In genomic region chr10:58675321-58675720, GRCh38 we compare ENCODE assay signal across 23 cellular contexts.
"Had no signal": no experiment of that assay in that cellular context is flagged by ENCODE, and none has a peak within 500 bp of the region (broad histone marks: within the 10 kb centered on the region; RNA-seq: fewer than 3 reads in every experiment).

No MANE protein-coding gene starts in this region.

- H3K4me3 Mint-ChIP-seq: nephron; neural progenitor cell; stimulated activated effector memory CD8-positive, alpha-beta T cell treated with anti-CD3 and anti-CD28 coated beads, Interleukin-12 subunit alpha, Interleukin-12 subunit beta, amount 100 ng/mL, for 72 hours; stimulated activated naive B cell treated with anti-CD40 and anti-IgM and Interleukin-4, amounts not matched to agents 10 μg/mL and 1 μg/mL and 100 μg/mL, for 72 hours; stimulated activated naive CD8-positive, alpha-beta T cell treated with anti-CD3 and anti-CD28 coated beads, Interleukin-15, Interleukin-2, amounts not matched to agents 100 ng/mL and 50 ng/mL, for 24 hours had no signal

- H3K4me1 Mint-ChIP-seq: nephron; neural progenitor cell; stimulated activated effector memory CD8-positive, alpha-beta T cell treated with anti-CD3 and anti-CD28 coated beads, Interleukin-12 subunit alpha, Interleukin-12 subunit beta, amount 100 ng/mL, for 72 hours; stimulated activated naive B cell treated with anti-CD40 and anti-IgM and Interleukin-4, amounts not matched to agents 10 μg/mL and 1 μg/mL and 100 μg/mL, for 72 hours had no signal

- H3K9me3 Mint-ChIP-seq: stimulated activated effector memory CD8-positive, alpha-beta T cell treated with anti-CD3 and anti-CD28 coated beads, Interleukin-12 subunit alpha, Interleukin-12 subunit beta, amount 100 ng/mL, for 72 hours had no signal

- DNase-seq: occipital lobe; ovary; posterior cingulate gyrus; psoas muscle; right cardiac atrium; right lobe of liver; sigmoid colon; small intestine; stimulated activated CD4-positive, alpha-beta T cell treated with anti-CD3 and anti-CD28 coated beads, Interleukin-15, amount 100 ng/mL, for 24 hours; stimulated activated CD4-positive, alpha-beta T cell treated with anti-CD3 and anti-CD28 coated beads, Interleukin-2, amount 100 ng/mL, for 24 hours; stimulated activated CD4-positive, alpha-beta T cell treated with anti-CD3 and anti-CD28 coated beads, Interleukin-2, amount 100 ng/mL, for 48 hours; stimulated activated CD4-positive, alpha-beta T cell treated with anti-CD3 and anti-CD28 coated beads, Interleukin-4, amount 100 ng/mL, for 24 hours; stimulated activated naive B cell treated with anti-CD40 and anti-IgM and Interleukin-4, amounts not matched to agents 10 μg/mL and 1 μg/mL and 100 μg/mL, for 72 hours; stimulated activated naive CD4-positive, alpha-beta T cell treated with Interleukin-2 at 50 U/mL for 16 hours; stomach; thyroid gland; trophoblast cell; upper lobe of left lung had no signal

- H3K27ac Mint-ChIP-seq: nephron; neural progenitor cell; progenitor cell of endocrine pancreas; stimulated activated effector memory CD8-positive, alpha-beta T cell treated with anti-CD3 and anti-CD28 coated beads, Interleukin-12 subunit alpha, Interleukin-12 subunit beta, amount 100 ng/mL, for 72 hours; stimulated activated naive B cell treated with anti-CD40 and anti-IgM and Interleukin-4, amounts not matched to agents 10 μg/mL and 1 μg/mL and 100 μg/mL, for 72 hours; stimulated activated naive CD8-positive, alpha-beta T cell treated with anti-CD3 and anti-CD28 coated beads, Interleukin-15, Interleukin-2, amounts not matched to agents 100 ng/mL and 50 ng/mL, for 24 hours had no signal

- ATAC-seq: psoas muscle; right cardiac atrium; right lobe of liver; stimulated activated effector memory CD8-positive, alpha-beta T cell treated with anti-CD3 and anti-CD28 coated beads, Interleukin-12 subunit alpha, Interleukin-12 subunit beta, amount 100 ng/mL, for 72 hours; stimulated activated naive B cell treated with anti-CD40 and anti-IgM and Interleukin-4, amounts not matched to agents 10 μg/mL and 1 μg/mL and 100 μg/mL, for 72 hours had no signal

- H3K36me3 Mint-ChIP-seq: neural progenitor cell; stimulated activated effector memory CD8-positive, alpha-beta T cell treated with anti-CD3 and anti-CD28 coated beads, Interleukin-12 subunit alpha, Interleukin-12 subunit beta, amount 100 ng/mL, for 72 hours; stimulated activated naive B cell treated with anti-CD40 and anti-IgM and Interleukin-4, amounts not matched to agents 10 μg/mL and 1 μg/mL and 100 μg/mL, for 72 hours had no signal

- H3K27me3 Mint-ChIP-seq: progenitor cell of endocrine pancreas; stimulated activated naive B cell treated with anti-CD40 and anti-IgM and Interleukin-4, amounts not matched to agents 10 μg/mL and 1 μg/mL and 100 μg/mL, for 72 hours; stimulated activated naive CD8-positive, alpha-beta T cell treated with anti-CD3 and anti-CD28 coated beads, Interleukin-15, Interleukin-2, amounts not matched to agents 100 ng/mL and 50 ng/mL, for 24 hours had no signal
